24 cellular contexts compared by ENCODE assay signal in genomic region chr3:29071077-29071634, GRCh38.
"Had no signal": no experiment of that assay in that cellular context is flagged by ENCODE, and none has a peak within 500 bp of the region (broad histone marks: within the 10 kb centered on the region; RNA-seq: fewer than 3 reads in every experiment).

No MANE protein-coding gene starts in this region.

- H2AFZ ChIP-seq: hepatocyte had no signal

- ATAC-seq: activated CD4-positive, alpha-beta T cell treated with anti-CD3 and anti-CD28 coated beads for 36 hours; activated naive CD4-positive, alpha-beta T cell treated with anti-CD3 and anti-CD28 coated beads, Interleukin-2, amount 50 U/mL, for 72 hours; activated T-helper 17 cell treated with anti-CD3 and anti-CD28 coated beads, Interleukin-2, amount 50 U/mL, for 72 hours; left ventricle myocardium superior; natural killer cell treated with Interleukin-12 subunit alpha and Interleukin-12 subunit beta and Interleukin-15 and Interleukin-18, amount 100 ng/mL, for 72 hours; pancreas; psoas muscle; stimulated activated naive B cell treated with anti-CD40 and anti-IgM and Interleukin-4, amounts not matched to agents 10 μg/mL and 1 μg/mL and 100 μg/mL, for 72 hours had no signal

- DNase-seq: activated B cell treated with CpG ODN at 0.5 μM for 24 hours; activated CD4-positive, alpha-beta T cell treated with anti-CD3 and anti-CD28 coated beads for 36 hours; activated CD4-positive, alpha-beta T cell treated with anti-CD3 and anti-CD28 coated beads, Interleukin-2, amount 50 U/mL, for 4 hours; activated CD8-positive, alpha-beta memory T cell treated with anti-CD3 and anti-CD28 coated beads for 24 hours; activated CD8-positive, alpha-beta memory T cell treated with anti-CD3 and anti-CD28 coated beads, Interleukin-2, amount 50 U/mL, for 4 hours; activated T-cell treated with anti-CD3 and anti-CD28 coated beads, Interleukin-2, amount 50 U/mL, for 24 hours; foreskin melanocyte; glutamatergic neuron; left ventricle myocardium superior; pancreas; psoas muscle; stimulated activated CD4-positive, alpha-beta T cell treated with anti-CD3 and anti-CD28 coated beads, Interleukin-2, amount 100 ng/mL, for 24 hours; stimulated activated naive B cell treated with anti-CD40 and anti-IgM and Interleukin-4, amounts not matched to agents 10 μg/mL and 1 μg/mL and 100 μg/mL, for 72 hours; T1000; transverse colon; uterus had no signal

- H3K4me2 ChIP-seq: hepatocyte had no signal

- H3K4me1 ChIP-seq: pancreas, transverse colon, uterus had no signal

- H3K27ac ChIP-seq: ascending aorta, cardiac muscle cell, hepatocyte, neutrophil, pancreas, psoas muscle, right atrium auricular region, transverse colon, uterus had no signal

- H3K79me2 ChIP-seq: hepatocyte had no signal

- H3K36me3 ChIP-seq: ascending aorta, cardiac muscle cell, neutrophil, pancreas, right atrium auricular region, transverse colon, uterus had no signal

- H3K4me3 ChIP-seq: ascending aorta, cardiac muscle cell, hepatocyte, pancreas, psoas muscle, right atrium auricular region, transverse colon, uterus had no signal

- H3K9me3 ChIP-seq: ascending aorta, neutrophil, pancreas, psoas muscle, right atrium auricular region, transverse colon, uterus had no signal

- H3K27me3 ChIP-seq: ascending aorta, cardiac muscle cell, hepatocyte, neutrophil, pancreas, right atrium auricular region, transverse colon, uterus had no signal
